Comparison of ENCODE assay signal across 16 cellular contexts in the genomic region with DNA sequence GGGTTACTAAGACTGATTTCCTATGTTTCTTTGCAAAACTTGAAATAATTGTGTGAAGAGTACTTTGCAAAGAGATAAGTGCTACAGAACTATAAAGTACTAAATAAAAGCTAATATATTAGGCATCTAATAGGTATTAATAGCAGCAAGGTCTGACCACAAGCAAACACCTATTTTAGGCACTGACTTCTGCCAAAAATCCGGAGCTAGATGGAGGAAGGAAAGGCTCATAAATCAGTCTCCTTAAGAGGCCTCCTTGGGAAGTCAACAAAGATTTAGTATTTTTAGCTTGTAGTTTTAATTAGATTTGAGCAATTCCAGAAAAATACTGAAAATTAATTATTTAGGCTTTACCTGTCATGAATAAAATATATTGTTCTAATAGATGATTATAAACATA.
"Had no signal": no experiment of that assay in that cellular context is flagged by ENCODE, and none has a peak within 500 bp of the region (broad histone marks: within the 10 kb centered on the region; RNA-seq: fewer than 3 reads in every experiment).

No MANE protein-coding gene starts in this region.

- DNase-seq: KBM-7, NCI-H1092, NCI-H1105 treated with DMSO at 0.1 percent for 48 hours, NCI-H1417 treated with DMSO at 0.1 percent for 48 hours, NCI-H146, NCI-H1694 treated with DMSO at 0.1 percent for 48 hours, NCI-H1930, NCI-H2081, NCI-H2107, NCI-H2227 treated with DMSO at 0.1 percent for 48 hours, NCI-H524, NCI-H69, NCI-H774, Right ventricle myocardium superior, RPMI8226, SIG-M5 had no signal
